13 cellular contexts compared by ENCODE assay signal in genomic region chr10:478471-479245, GRCh38.
DNase-seq lines count a peak whose midpoint lies in the region; ATAC-seq, FAIRE-seq and TF ChIP-seq lines count a peak whose summit lies in the region.
"Had no signal": no experiment of that assay in that cellular context is flagged by ENCODE, and none has a peak within 500 bp of the region (broad histone marks: within the 10 kb centered on the region; RNA-seq: fewer than 3 reads in every experiment).

No MANE protein-coding gene starts in this region.

- peaks cover 40% of the 10 kb centered on the region for H3K79me1 ChIP-seq in mesenchymal stem cell (replicated peaks; ENCODE audit: low read length, poor library complexity, severe bottlenecking)

- H3K27me3 ChIP-seq in mammary epithelial cell (ENCODE audit: insufficient read depth, low read length), result no peaks in the 10 kb centered on the region
- H3K27me3 ChIP-seq in mesenchymal stem cell (ENCODE audit: control insufficient read depth in 1 of 2, insufficient read depth in 1 of 2, low read length in 2 of 2), result no peaks in the 10 kb centered on the region
- H3K27me3 ChIP-seq: ovary, sigmoid colon had no signal

- H3K27me3 Mint-ChIP-seq in activated naive CD4-positive, alpha-beta T cell treated with anti-CD3 and anti-CD28 coated beads, Interleukin-2, amount 50 U/mL, for 24 hours, result no peaks in the 10 kb centered on the region
- no peaks in the 10 kb centered on the region for H3K27me3 Mint-ChIP-seq in type B pancreatic cell
- H3K27me3 Mint-ChIP-seq: activated naive CD8-positive, alpha-beta T cell treated with anti-CD3 and anti-CD28 coated beads for 36 hours had no signal

- no peaks in the 10 kb centered on the region for H3K36me3 ChIP-seq in mammary epithelial cell (ENCODE audit: insufficient read depth, low read length)
- peaks cover 31 to 49% of the 10 kb centered on the region in 2 experiments for H3K36me3 ChIP-seq in mesenchymal stem cell (ENCODE audit: control insufficient read depth in 1 of 2, insufficient read depth in 2 of 2, low read depth in 1 of 2, low read length in 2 of 2)
- H3K36me3 ChIP-seq: ovary, sigmoid colon had no signal

- H2AFZ ChIP-seq in mammary epithelial cell (ENCODE audit: low read depth, low read length), result no peak overlapping the region
- no peak overlapping the region for H2AFZ ChIP-seq in mesenchymal stem cell (ENCODE audit: low read depth, low read length)

- intact Hi-C loops in mammary epithelial cell (cut with micrococcal nuclease) (no loop called here), left colon (cut with DNase I, micrococcal nuclease) (no loop called here)

- peak overlapping the region; percentile 14 for H2BK5ac ChIP-seq in mesenchymal stem cell (ENCODE audit: low read depth, low read length, poor library complexity, severe bottlenecking)

- H3K9me3 Mint-ChIP-seq in activated naive CD4-positive, alpha-beta T cell treated with anti-CD3 and anti-CD28 coated beads, Interleukin-2, amount 50 U/mL, for 24 hours, result peaks cover 6% of the 10 kb centered on the region
- peaks cover 6% of the 10 kb centered on the region for H3K9me3 Mint-ChIP-seq in type B pancreatic cell

- H4K8ac ChIP-seq in mesenchymal stem cell (ENCODE audit: low read length), result no peak overlapping the region

- FAIRE-seq in frontal cortex (lab: Jason Lieb, UNC), result no peak

- H3K4me3 ChIP-seq in mammary epithelial cell (replicated peaks in 1 of 3; ENCODE audit: insufficient read depth in 1 of 3, low read depth in 2 of 3, low read length in 3 of 3) (no peak overlapping the region), mesenchymal stem cell (ENCODE audit: insufficient read depth in 1 of 2, low read depth in 1 of 2, low read length in 2 of 2) (no peak overlapping the region)
- H3K4me3 ChIP-seq: ovary, sigmoid colon had no signal

- H3K14ac ChIP-seq in mesenchymal stem cell (ENCODE audit: low read length in 2 of 2), result no peak overlapping the region

- no peaks in the 10 kb centered on the region for H3K4me1 ChIP-seq in mammary epithelial cell (ENCODE audit: insufficient read depth, low read length)
- peaks cover 19% of the 10 kb centered on the region for H3K4me1 ChIP-seq in mesenchymal stem cell (ENCODE audit: control insufficient read depth, insufficient read depth, low read depth, low read length)

- no peak overlapping the region for H3K18ac ChIP-seq in mesenchymal stem cell (ENCODE audit: low read depth in 1 of 2, low read length in 2 of 2)

- peaks cover 16% of the 10 kb centered on the region for H3K4me1 Mint-ChIP-seq in activated naive CD4-positive, alpha-beta T cell treated with anti-CD3 and anti-CD28 coated beads, Interleukin-2, amount 50 U/mL, for 24 hours
- peaks cover 20% of the 10 kb centered on the region for H3K4me1 Mint-ChIP-seq in type B pancreatic cell (ENCODE audit: unreplicated experiment)

- DNase-seq in activated naive CD4-positive, alpha-beta T cell treated with Interleukin-2 at 50 U/mL for 16 hours, result no peak
- DNase-seq in mammary epithelial cell, result peak; percentile 67
- DNase-seq in mesenchymal stem cell, result no peak
- DNase-seq in type B pancreatic cell (ENCODE audit: extremely low spot score, unreplicated experiment), result no peak
- DNase-seq in left colon, result no peak
- no peak for DNase-seq in frontal cortex (ENCODE audit: low spot score in 2 of 2)
- DNase-seq: activated naive CD8-positive, alpha-beta T cell treated with anti-CD3 and anti-CD28 coated beads for 36 hours; COR-L47; NCI-H1694; ovary; sigmoid colon had no signal

- H3K4me3 Mint-ChIP-seq in activated naive CD4-positive, alpha-beta T cell treated with anti-CD3 and anti-CD28 coated beads, Interleukin-2, amount 50 U/mL, for 24 hours, result no peak overlapping the region
- no peak overlapping the region for H3K4me3 Mint-ChIP-seq in type B pancreatic cell

- peak overlapping the region in 1 of 2 experiments; percentile 12 for H3K4ac ChIP-seq in mesenchymal stem cell (ENCODE audit: low read depth in 1 of 2, low read length in 2 of 2)

- H4K20me1 ChIP-seq in mammary epithelial cell (ENCODE audit: insufficient read depth, low read length), result no peaks in the 10 kb centered on the region

- no peak overlapping the region for H2BK12ac ChIP-seq in mesenchymal stem cell (ENCODE audit: low read length in 2 of 2)

- no peak overlapping the region for H2AK5ac ChIP-seq in mesenchymal stem cell (ENCODE audit: low read length, severe bottlenecking)

- H3K27ac Mint-ChIP-seq in activated naive CD4-positive, alpha-beta T cell treated with anti-CD3 and anti-CD28 coated beads, Interleukin-2, amount 50 U/mL, for 24 hours, result peak overlapping the region; percentile 1
- peak overlapping the region; percentile 64 for H3K27ac Mint-ChIP-seq in type B pancreatic cell
- H3K27ac Mint-ChIP-seq: activated naive CD8-positive, alpha-beta T cell treated with anti-CD3 and anti-CD28 coated beads for 36 hours had no signal

- ATAC-seq in GM18520 (IDR thresholded peaks at IDR 0.05; ENCODE audit: unreplicated experiment) (no peak), left colon (no peak)

- no peak overlapping the region for H2BK120ac ChIP-seq in mesenchymal stem cell (ENCODE audit: low read depth, low read length)

- no peak overlapping the region for H2BK15ac ChIP-seq in mesenchymal stem cell (ENCODE audit: low read depth, poor library complexity, severe bottlenecking)

- H3K27ac ChIP-seq in mammary epithelial cell (ENCODE audit: insufficient read depth, low read depth, low read length), result no peak overlapping the region
- H3K27ac ChIP-seq in mesenchymal stem cell (ENCODE audit: low read length, poor library complexity, severe bottlenecking), result no peak overlapping the region
- H3K27ac ChIP-seq: ovary had no signal

- TF ChIP-seq CTCF in mammary epithelial cell (conservative IDR thresholded peaks at IDR 0.05 in 1 of 2, IDR thresholded peaks at IDR 0.05 in 1 of 2; ENCODE audit: extremely low read depth in 1 of 2, insufficient read depth in 1 of 2, low read depth in 1 of 2, low read length in 2 of 2) (no peak), type B pancreatic cell (conservative IDR thresholded peaks at IDR 0.05) (no peak)

- WGBS in mammary epithelial cell (ENCODE audit: low coverage, missing lambda C conversion rate), result 69% methylated on average over 14 of the region's 21 CpGs
- WGBS in mesenchymal stem cell, result 93% methylated on average over 16 of the region's 21 CpGs

- H4K91ac ChIP-seq in mesenchymal stem cell (ENCODE audit: low read length), result no peak overlapping the region

- CTCF ChIA-PET in mammary epithelial cell (lab: Charles Lee; ENCODE audit: low non-redundant PET), result no interaction called here

- dilution Hi-C loops in mammary epithelial cell (cut with HindIII; ENCODE audit: low sequenced_read_pairs), result no loop called here

- no peaks in the 10 kb centered on the region for H3K79me2 ChIP-seq in mammary epithelial cell (ENCODE audit: insufficient read depth, low read length)

- peaks cover 9% of the 10 kb centered on the region for H3K36me3 Mint-ChIP-seq in activated naive CD4-positive, alpha-beta T cell treated with anti-CD3 and anti-CD28 coated beads, Interleukin-2, amount 50 U/mL, for 24 hours
- H3K36me3 Mint-ChIP-seq in type B pancreatic cell, result peaks cover 31% of the 10 kb centered on the region

- H3K4me2 ChIP-seq in mammary epithelial cell (ENCODE audit: insufficient read depth, low read depth, low read length) (no peak overlapping the region), mesenchymal stem cell (ENCODE audit: low read length, poor library complexity, severe bottlenecking) (no peak overlapping the region)

- in situ Hi-C loops in mammary epithelial cell (cut with MboI; ENCODE audit: low sequenced_read_pairs in 2 of 2), result no loop called here

- H3K9me3 ChIP-seq in mammary epithelial cell (replicated peaks; ENCODE audit: insufficient read depth, low read length) (peaks cover 20% of the 10 kb centered on the region), mesenchymal stem cell (ENCODE audit: control insufficient read depth, low read length) (no peaks in the 10 kb centered on the region)
- H3K9me3 ChIP-seq: ovary, sigmoid colon had no signal

- H3K9ac ChIP-seq in mammary epithelial cell (ENCODE audit: insufficient read depth, low read length) (no peak overlapping the region), mesenchymal stem cell (ENCODE audit: low read length) (no peak overlapping the region)

- BruUV-seq in mammary epithelial cell (replicated peaks; lab: Mats Ljungman, UMichigan), result no TSS peak

- peak overlapping the region in 1 of 2 experiments; percentile 30 for H3K23ac ChIP-seq in mesenchymal stem cell (ENCODE audit: low read length in 2 of 2)
